ENCODE assay signal across 1 cellular context in the genomic region with DNA sequence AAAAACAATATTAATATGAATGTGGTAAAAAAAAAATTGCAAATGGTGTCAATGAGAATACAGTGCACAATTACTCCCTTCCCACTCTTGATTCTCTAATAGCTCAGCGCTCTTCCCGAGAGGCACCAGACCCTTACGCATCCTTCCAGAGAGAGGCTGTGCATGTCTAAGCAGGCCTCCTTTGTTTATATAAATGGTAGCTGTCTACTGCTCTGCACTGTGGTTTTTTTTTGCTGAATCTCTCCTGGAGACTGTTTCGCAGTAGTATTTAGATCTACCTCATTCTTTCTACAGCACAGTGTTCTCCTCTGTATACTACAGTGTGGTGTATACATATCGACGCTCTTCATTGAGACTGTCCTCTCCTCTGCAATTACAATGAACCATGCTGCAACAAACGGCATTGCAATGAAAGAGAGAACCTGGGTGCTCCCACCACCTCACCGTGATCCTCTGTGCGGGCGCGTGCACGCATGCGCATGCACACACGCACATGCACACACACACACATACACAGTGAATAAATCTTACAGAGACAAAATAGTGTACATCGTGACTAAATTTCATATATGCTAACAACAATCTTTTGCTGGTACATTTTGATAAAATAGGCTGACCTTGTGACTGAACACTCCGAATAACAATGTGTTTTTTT.
TF ChIP-seq lines count a peak whose summit lies in the region.

No MANE protein-coding gene starts in this region.

TF ChIP-seq in WTC11, 78 proteins besides CTCF, POLR2A, EP300 and RAD21:
- TF ChIP-seq KAT7 (CRISPR knock-in tag; IDR thresholded peaks at IDR 0.05; ENCODE audit: borderline replicate concordance): no peak
- no peak for TF ChIP-seq ZNF232 (CRISPR knock-in tag; IDR thresholded peaks at IDR 0.05)
- TF ChIP-seq, protein P1, sequence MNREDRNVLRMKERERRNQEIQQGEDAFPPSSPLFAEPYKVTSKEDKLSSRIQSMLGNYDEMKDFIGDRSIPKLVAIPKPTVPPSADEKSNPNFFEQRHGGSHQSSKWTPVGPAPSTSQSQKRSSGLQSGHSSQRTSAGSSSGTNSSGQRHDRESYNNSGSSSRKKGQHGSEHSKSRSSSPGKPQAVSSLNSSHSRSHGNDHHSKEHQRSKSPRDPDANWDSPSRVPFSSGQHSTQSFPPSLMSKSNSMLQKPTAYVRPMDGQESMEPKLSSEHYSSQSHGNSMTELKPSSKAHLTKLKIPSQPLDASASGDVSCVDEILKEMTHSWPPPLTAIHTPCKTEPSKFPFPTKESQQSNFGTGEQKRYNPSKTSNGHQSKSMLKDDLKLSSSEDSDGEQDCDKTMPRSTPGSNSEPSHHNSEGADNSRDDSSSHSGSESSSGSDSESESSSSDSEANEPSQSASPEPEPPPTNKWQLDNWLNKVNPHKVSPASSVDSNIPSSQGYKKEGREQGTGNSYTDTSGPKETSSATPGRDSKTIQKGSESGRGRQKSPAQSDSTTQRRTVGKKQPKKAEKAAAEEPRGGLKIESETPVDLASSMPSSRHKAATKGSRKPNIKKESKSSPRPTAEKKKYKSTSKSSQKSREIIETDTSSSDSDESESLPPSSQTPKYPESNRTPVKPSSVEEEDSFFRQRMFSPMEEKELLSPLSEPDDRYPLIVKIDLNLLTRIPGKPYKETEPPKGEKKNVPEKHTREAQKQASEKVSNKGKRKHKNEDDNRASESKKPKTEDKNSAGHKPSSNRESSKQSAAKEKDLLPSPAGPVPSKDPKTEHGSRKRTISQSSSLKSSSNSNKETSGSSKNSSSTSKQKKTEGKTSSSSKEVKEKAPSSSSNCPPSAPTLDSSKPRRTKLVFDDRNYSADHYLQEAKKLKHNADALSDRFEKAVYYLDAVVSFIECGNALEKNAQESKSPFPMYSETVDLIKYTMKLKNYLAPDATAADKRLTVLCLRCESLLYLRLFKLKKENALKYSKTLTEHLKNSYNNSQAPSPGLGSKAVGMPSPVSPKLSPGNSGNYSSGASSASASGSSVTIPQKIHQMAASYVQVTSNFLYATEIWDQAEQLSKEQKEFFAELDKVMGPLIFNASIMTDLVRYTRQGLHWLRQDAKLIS (CRISPR knock-in tag; IDR thresholded peaks at IDR 0.05; ENCODE audit: borderline replicate concordance): no peak
